1 cellular context compared by ENCODE assay signal in the genomic region with DNA sequence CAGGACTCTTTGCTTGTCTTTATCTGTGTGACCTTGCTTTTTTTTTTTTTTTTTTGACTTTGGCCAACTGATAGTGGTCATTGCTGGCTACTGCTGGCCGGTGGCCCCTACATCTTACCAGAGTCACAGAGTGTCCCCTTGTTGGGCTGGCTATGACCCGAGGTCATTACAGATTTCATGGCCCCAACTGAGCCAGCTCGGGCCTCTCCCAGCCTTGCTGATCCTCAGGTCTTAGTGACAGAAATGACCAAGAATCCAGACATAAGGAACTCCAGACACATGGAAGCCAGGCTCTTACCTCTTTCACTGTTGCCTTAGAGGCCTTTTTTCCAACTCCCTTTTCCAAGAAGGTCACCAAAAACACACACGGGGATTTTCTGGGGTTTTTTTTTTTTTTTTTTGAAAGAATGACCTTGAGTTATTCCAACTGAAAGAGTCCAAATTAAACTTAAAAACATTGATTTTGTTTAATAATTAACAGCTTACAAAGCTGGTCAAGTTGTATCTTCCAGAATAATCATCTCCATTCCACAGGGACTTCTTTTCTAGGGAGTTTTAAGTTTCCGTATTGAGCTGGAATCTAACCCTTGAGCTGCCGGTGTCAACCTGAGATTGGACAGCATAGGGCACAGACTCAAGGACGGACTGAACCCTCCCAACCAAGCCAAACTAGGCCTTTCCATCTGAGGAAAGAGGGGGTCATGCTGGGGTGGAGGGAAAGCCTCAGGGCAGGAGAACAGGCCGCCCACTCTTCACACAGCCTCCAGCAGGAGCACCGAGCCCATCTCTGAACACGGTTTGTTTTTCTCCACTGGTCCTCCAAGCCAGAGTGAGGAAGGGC.
TF ChIP-seq lines count a peak whose summit lies in the region.

No MANE protein-coding gene starts in this region.

TF ChIP-seq in HepG2, 621 proteins besides CTCF, POLR2A, EP300 and RAD21 (continued from another document and continues in another):
- TF ChIP-seq, protein P1, sequence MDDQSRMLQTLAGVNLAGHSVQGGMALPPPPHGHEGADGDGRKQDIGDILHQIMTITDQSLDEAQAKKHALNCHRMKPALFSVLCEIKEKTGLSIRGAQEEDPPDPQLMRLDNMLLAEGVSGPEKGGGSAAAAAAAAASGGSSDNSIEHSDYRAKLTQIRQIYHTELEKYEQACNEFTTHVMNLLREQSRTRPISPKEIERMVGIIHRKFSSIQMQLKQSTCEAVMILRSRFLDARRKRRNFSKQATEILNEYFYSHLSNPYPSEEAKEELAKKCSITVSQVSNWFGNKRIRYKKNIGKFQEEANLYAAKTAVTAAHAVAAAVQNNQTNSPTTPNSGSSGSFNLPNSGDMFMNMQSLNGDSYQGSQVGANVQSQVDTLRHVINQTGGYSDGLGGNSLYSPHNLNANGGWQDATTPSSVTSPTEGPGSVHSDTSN (CRISPR knock-in tag; IDR thresholded peaks at IDR 0.05; ENCODE audit: borderline replicate concordance), result no peak
- TF ChIP-seq ZNF234 (CRISPR knock-in tag; conservative IDR thresholded peaks at IDR 0.05), result no peak
- TF ChIP-seq TOPORS (CRISPR knock-in tag; IDR thresholded peaks at IDR 0.05), result no peak
- peak; percentile 65 for TF ChIP-seq NR2F6 (IDR thresholded peaks at IDR 0.05)
- no peak; the same call in 1 of the 2 replicates for TF ChIP-seq NR2F6 (CRISPR knock-in tag; IDR thresholded peaks at IDR 0.05)
- TF ChIP-seq, protein P2, sequence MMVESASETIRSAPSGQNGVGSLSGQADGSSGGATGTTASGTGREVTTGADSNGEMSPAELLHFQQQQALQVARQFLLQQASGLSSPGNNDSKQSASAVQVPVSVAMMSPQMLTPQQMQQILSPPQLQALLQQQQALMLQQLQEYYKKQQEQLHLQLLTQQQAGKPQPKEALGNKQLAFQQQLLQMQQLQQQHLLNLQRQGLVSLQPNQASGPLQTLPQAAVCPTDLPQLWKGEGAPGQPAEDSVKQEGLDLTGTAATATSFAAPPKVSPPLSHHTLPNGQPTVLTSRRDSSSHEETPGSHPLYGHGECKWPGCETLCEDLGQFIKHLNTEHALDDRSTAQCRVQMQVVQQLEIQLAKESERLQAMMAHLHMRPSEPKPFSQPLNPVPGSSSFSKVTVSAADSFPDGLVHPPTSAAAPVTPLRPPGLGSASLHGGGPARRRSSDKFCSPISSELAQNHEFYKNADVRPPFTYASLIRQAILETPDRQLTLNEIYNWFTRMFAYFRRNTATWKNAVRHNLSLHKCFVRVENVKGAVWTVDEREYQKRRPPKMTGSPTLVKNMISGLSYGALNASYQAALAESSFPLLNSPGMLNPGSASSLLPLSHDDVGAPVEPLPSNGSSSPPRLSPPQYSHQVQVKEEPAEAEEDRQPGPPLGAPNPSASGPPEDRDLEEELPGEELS (CRISPR knock-in tag; IDR thresholded peaks at IDR 0.05), result peak; percentile 38
- no peak; the same call in 1 of the 2 replicates for TF ChIP-seq PITX1 (CRISPR knock-in tag; IDR thresholded peaks at IDR 0.05)
- TF ChIP-seq JDP2 (CRISPR knock-in tag; IDR thresholded peaks at IDR 0.05; ENCODE audit: borderline replicate concordance), result no peak
- TF ChIP-seq BHLHE40 (IDR thresholded peaks at IDR 0.05; ENCODE audit: low read length), result no peak
- TF ChIP-seq, protein P3, sequence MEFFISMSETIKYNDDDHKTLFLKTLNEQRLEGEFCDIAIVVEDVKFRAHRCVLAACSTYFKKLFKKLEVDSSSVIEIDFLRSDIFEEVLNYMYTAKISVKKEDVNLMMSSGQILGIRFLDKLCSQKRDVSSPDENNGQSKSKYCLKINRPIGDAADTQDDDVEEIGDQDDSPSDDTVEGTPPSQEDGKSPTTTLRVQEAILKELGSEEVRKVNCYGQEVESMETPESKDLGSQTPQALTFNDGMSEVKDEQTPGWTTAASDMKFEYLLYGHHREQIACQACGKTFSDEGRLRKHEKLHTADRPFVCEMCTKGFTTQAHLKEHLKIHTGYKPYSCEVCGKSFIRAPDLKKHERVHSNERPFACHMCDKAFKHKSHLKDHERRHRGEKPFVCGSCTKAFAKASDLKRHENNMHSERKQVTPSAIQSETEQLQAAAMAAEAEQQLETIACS (CRISPR knock-in tag; IDR thresholded peaks at IDR 0.05), result no peak
- no peak for TF ChIP-seq DNMT3B (CRISPR knock-in tag; conservative IDR thresholded peaks at IDR 0.05)
- TF ChIP-seq, protein P4, sequence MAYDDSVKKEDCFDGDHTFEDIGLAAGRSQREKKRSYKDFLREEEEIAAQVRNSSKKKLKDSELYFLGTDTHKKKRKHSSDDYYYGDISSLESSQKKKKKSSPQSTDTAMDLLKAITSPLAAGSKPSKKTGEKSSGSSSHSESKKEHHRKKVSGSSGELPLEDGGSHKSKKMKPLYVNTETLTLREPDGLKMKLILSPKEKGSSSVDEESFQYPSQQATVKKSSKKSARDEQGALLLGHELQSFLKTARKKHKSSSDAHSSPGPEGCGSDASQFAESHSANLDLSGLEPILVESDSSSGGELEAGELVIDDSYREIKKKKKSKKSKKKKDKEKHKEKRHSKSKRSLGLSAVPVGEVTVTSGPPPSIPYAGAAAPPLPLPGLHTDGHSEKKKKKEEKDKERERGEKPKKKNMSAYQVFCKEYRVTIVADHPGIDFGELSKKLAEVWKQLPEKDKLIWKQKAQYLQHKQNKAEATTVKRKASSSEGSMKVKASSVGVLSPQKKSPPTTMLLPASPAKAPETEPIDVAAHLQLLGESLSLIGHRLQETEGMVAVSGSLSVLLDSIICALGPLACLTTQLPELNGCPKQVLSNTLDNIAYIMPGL (CRISPR knock-in tag; IDR thresholded peaks at IDR 0.05; ENCODE audit: borderline replicate concordance in 1 of 2, low read depth in 1 of 2), result 0 out of 4 replicates have a peak, but pooled peaks of 1 of the 2 experiments have one; percentile 21
- TF ChIP-seq, protein P5, sequence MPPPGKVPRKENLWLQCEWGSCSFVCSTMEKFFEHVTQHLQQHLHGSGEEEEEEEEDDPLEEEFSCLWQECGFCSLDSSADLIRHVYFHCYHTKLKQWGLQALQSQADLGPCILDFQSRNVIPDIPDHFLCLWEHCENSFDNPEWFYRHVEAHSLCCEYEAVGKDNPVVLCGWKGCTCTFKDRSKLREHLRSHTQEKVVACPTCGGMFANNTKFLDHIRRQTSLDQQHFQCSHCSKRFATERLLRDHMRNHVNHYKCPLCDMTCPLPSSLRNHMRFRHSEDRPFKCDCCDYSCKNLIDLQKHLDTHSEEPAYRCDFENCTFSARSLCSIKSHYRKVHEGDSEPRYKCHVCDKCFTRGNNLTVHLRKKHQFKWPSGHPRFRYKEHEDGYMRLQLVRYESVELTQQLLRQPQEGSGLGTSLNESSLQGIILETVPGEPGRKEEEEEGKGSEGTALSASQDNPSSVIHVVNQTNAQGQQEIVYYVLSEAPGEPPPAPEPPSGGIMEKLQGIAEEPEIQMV (CRISPR knock-in tag; IDR thresholded peaks at IDR 0.05; ENCODE audit: low read depth), result no peak
- 0 out of 2 replicates have a peak, but pooled peaks have one; percentile 18 for TF ChIP-seq ISL2 (CRISPR knock-in tag; IDR thresholded peaks at IDR 0.05)
- TF ChIP-seq, protein P6, sequence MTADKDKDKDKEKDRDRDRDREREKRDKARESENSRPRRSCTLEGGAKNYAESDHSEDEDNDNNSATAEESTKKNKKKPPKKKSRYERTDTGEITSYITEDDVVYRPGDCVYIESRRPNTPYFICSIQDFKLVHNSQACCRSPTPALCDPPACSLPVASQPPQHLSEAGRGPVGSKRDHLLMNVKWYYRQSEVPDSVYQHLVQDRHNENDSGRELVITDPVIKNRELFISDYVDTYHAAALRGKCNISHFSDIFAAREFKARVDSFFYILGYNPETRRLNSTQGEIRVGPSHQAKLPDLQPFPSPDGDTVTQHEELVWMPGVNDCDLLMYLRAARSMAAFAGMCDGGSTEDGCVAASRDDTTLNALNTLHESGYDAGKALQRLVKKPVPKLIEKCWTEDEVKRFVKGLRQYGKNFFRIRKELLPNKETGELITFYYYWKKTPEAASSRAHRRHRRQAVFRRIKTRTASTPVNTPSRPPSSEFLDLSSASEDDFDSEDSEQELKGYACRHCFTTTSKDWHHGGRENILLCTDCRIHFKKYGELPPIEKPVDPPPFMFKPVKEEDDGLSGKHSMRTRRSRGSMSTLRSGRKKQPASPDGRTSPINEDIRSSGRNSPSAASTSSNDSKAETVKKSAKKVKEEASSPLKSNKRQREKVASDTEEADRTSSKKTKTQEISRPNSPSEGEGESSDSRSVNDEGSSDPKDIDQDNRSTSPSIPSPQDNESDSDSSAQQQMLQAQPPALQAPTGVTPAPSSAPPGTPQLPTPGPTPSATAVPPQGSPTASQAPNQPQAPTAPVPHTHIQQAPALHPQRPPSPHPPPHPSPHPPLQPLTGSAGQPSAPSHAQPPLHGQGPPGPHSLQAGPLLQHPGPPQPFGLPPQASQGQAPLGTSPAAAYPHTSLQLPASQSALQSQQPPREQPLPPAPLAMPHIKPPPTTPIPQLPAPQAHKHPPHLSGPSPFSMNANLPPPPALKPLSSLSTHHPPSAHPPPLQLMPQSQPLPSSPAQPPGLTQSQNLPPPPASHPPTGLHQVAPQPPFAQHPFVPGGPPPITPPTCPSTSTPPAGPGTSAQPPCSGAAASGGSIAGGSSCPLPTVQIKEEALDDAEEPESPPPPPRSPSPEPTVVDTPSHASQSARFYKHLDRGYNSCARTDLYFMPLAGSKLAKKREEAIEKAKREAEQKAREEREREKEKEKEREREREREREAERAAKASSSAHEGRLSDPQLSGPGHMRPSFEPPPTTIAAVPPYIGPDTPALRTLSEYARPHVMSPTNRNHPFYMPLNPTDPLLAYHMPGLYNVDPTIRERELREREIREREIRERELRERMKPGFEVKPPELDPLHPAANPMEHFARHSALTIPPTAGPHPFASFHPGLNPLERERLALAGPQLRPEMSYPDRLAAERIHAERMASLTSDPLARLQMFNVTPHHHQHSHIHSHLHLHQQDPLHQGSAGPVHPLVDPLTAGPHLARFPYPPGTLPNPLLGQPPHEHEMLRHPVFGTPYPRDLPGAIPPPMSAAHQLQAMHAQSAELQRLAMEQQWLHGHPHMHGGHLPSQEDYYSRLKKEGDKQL (CRISPR knock-in tag; IDR thresholded peaks at IDR 0.05; ENCODE audit: low read depth), result no peak
- no peak for TF ChIP-seq THYN1 (CRISPR knock-in tag; IDR thresholded peaks at IDR 0.05; ENCODE audit: borderline replicate concordance, low read depth)
- TF ChIP-seq ZFYVE20 (CRISPR knock-in tag; IDR thresholded peaks at IDR 0.05; ENCODE audit: borderline replicate concordance, low read depth), result no peak
- TF ChIP-seq HOXA3 (CRISPR knock-in tag; IDR thresholded peaks at IDR 0.05), result peak; percentile 7; the same call in 1 of the 2 replicates
- TF ChIP-seq ZNF556 (CRISPR knock-in tag; IDR thresholded peaks at IDR 0.05; ENCODE audit: borderline replicate concordance), result no peak
- TF ChIP-seq ZC3H4 (CRISPR knock-in tag; IDR thresholded peaks at IDR 0.05; ENCODE audit: borderline replicate concordance), result no peak
- TF ChIP-seq ZNF557 (CRISPR knock-in tag; IDR thresholded peaks at IDR 0.05), result no peak
- TF ChIP-seq, protein P7, sequence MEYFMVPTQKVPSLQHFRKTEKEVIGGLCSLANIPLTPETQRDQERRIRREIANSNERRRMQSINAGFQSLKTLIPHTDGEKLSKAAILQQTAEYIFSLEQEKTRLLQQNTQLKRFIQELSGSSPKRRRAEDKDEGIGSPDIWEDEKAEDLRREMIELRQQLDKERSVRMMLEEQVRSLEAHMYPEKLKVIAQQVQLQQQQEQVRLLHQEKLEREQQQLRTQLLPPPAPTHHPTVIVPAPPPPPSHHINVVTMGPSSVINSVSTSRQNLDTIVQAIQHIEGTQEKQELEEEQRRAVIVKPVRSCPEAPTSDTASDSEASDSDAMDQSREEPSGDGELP (IDR thresholded peaks at IDR 0.05; ENCODE audit: borderline replicate concordance, low read depth), result no peak
- TF ChIP-seq, protein P8, sequence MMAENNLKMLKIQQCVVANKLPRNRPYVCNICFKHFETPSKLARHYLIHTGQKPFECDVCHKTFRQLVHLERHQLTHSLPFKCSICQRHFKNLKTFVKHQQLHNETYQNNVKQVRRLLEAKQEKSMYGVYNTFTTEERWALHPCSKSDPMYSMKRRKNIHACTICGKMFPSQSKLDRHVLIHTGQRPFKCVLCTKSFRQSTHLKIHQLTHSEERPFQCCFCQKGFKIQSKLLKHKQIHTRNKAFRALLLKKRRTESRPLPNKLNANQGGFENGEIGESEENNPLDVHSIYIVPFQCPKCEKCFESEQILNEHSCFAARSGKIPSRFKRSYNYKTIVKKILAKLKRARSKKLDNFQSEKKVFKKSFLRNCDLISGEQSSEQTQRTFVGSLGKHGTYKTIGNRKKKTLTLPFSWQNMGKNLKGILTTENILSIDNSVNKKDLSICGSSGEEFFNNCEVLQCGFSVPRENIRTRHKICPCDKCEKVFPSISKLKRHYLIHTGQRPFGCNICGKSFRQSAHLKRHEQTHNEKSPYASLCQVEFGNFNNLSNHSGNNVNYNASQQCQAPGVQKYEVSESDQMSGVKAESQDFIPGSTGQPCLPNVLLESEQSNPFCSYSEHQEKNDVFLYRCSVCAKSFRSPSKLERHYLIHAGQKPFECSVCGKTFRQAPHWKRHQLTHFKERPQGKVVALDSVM (CRISPR knock-in tag; IDR thresholded peaks at IDR 0.05), result no peak
- TF ChIP-seq NCOR1 (IDR thresholded peaks at IDR 0.05; ENCODE audit: borderline replicate concordance, low read length), result peak; percentile 71; the same call in 1 of the 2 replicates
- TF ChIP-seq NFRKB (IDR thresholded peaks at IDR 0.05), result no peak
- TF ChIP-seq ZNF44 (CRISPR knock-in tag; IDR thresholded peaks at IDR 0.05), result no peak
- TF ChIP-seq, protein P9, sequence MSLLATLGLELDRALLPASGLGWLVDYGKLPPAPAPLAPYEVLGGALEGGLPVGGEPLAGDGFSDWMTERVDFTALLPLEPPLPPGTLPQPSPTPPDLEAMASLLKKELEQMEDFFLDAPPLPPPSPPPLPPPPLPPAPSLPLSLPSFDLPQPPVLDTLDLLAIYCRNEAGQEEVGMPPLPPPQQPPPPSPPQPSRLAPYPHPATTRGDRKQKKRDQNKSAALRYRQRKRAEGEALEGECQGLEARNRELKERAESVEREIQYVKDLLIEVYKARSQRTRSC (CRISPR knock-in tag; IDR thresholded peaks at IDR 0.05; ENCODE audit: low read depth), result no peak
- no peak; the same call in 1 of the 2 replicates for TF ChIP-seq ZNF788 (CRISPR knock-in tag; IDR thresholded peaks at IDR 0.05; ENCODE audit: borderline replicate concordance)
- no peak for TF ChIP-seq NFKBIZ (CRISPR knock-in tag; IDR thresholded peaks at IDR 0.05)
- peak; percentile 39; the same call in 1 of the 2 replicates for TF ChIP-seq MED1 (CRISPR knock-in tag; IDR thresholded peaks at IDR 0.05)
- 0 out of 2 replicates have a peak, but pooled peaks have one; percentile 47 for TF ChIP-seq GFI1 (CRISPR knock-in tag; IDR thresholded peaks at IDR 0.05; ENCODE audit: borderline replicate concordance)
- no peak for TF ChIP-seq HOXD1 (CRISPR knock-in tag; IDR thresholded peaks at IDR 0.05)
- no peak for TF ChIP-seq ZZZ3 (CRISPR knock-in tag; IDR thresholded peaks at IDR 0.05; ENCODE audit: borderline replicate concordance)
- TF ChIP-seq, protein P10, sequence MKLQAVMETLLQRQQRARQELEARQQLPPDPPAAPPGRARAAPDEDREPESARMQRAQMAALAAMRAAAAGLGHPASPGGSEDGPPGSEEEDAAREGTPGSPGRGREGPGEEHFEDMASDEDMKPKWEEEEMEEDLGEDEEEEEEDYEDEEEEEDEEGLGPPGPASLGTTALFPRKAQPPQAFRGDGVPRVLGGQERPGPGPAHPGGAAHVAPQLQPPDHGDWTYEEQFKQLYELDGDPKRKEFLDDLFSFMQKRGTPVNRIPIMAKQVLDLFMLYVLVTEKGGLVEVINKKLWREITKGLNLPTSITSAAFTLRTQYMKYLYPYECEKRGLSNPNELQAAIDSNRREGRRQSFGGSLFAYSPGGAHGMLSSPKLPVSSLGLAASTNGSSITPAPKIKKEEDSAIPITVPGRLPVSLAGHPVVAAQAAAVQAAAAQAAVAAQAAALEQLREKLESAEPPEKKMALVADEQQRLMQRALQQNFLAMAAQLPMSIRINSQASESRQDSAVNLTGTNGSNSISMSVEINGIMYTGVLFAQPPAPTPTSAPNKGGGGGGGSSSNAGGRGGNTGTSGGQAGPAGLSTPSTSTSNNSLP (IDR thresholded peaks at IDR 0.05; ENCODE audit: low read depth, low read length), result 0 out of 2 replicates have a peak, but pooled peaks have one; percentile 6
- no peak for TF ChIP-seq JUN (CRISPR knock-in tag; IDR thresholded peaks at IDR 0.05)
- peak; percentile 48; the same call in 1 of the 2 replicates for TF ChIP-seq HOXA5 (CRISPR knock-in tag; IDR thresholded peaks at IDR 0.05)
